2 cellular contexts compared by ENCODE assay signal in the genomic region with DNA sequence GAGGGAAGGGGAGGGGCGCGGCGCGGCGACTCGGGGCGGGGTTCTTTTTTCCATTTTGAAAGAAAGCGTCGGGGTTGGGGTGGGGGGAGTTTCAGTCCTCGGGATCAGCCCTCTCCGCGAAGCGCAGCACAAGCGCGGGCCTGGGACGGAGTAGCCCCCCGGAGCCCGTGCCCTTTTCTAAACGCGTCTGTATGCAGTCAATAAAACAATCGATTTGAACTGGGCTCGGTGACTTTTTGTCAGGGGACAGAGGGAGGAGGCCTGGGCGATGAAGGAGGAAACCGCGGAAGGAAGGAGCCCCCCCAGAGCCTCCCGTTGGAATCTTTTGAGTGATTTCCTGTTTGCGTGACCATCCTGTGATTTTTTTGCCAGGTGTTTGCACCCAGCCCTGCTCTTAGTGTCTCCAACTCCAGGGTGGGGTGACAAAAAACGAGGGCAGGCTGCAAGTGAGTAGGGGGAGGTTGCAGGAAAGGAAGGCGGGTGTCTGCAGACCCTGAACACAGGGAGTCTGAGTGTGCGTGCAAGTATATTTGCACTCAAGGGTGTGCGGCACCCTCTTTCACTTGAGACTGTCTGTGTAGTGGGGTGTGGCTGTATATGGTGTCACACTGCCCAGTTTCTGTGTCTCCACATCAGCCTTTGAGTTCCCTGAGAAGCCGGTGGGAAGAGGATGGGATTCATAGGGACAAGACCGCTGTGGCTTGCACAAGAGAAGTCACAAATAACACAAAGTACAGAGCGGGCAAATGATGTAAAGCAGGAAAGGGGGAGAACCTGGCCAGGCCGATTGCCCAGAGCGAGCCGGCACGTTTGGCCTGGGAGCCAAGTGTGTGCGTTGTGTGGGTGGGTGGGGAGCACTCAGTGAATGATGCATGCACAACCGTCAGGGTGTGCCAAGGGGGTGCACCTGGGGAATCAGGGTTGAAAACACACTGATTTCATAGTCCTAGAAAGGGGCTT.
TF ChIP-seq lines count a peak whose summit lies in the region.

No MANE protein-coding gene starts in this region.

TF ChIP-seq in H1, 55 proteins besides CTCF, POLR2A, EP300 and RAD21:
- TF ChIP-seq RXRA (IDR thresholded peaks at IDR 0.05; ENCODE audit: insufficient read depth, low read depth, low read length) (no peak), EZH2 (IDR thresholded peaks at IDR 0.05; ENCODE audit: low read depth, low read length, severe bottlenecking) (peak; percentile 9), CTBP2 (IDR thresholded peaks at IDR 0.05; ENCODE audit: borderline replicate concordance, insufficient read depth, insufficient read length, low read length) (no peak)

TF ChIP-seq in HEK293T, 16 proteins besides CTCF, POLR2A, EP300 and RAD21:
- TF ChIP-seq FOXK2 (IDR thresholded peaks at IDR 0.05) (no peak), FOXM1 (IDR thresholded peaks at IDR 0.05; ENCODE audit: borderline replicate concordance) (no peak), L3MBTL2 (conservative IDR thresholded peaks at IDR 0.05) (no peak), HDGF (IDR thresholded peaks at IDR 0.05; ENCODE audit: borderline replicate concordance) (no peak), ZNF384 (IDR thresholded peaks at IDR 0.05) (no peak), NFRKB (IDR thresholded peaks at IDR 0.05) (no peak), ARNT (IDR thresholded peaks at IDR 0.05) (no peak), SUZ12 (IDR thresholded peaks at IDR 0.05) (no peak), ELF4 (IDR thresholded peaks at IDR 0.05) (no peak), TARDBP (IDR thresholded peaks at IDR 0.05) (no peak), SP1 (IDR thresholded peaks at IDR 0.05) (no peak), LEF1 (IDR thresholded peaks at IDR 0.05; ENCODE audit: borderline replicate concordance) (no peak), BHLHE40 (IDR thresholded peaks at IDR 0.05; ENCODE audit: borderline replicate concordance) (no peak)
- TF ChIP-seq, protein P1, sequence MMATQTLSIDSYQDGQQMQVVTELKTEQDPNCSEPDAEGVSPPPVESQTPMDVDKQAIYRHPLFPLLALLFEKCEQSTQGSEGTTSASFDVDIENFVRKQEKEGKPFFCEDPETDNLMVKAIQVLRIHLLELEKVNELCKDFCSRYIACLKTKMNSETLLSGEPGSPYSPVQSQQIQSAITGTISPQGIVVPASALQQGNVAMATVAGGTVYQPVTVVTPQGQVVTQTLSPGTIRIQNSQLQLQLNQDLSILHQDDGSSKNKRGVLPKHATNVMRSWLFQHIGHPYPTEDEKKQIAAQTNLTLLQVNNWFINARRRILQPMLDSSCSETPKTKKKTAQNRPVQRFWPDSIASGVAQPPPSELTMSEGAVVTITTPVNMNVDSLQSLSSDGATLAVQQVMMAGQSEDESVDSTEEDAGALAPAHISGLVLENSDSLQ (IDR thresholded peaks at IDR 0.05), result no peak
